In the genomic region with DNA sequence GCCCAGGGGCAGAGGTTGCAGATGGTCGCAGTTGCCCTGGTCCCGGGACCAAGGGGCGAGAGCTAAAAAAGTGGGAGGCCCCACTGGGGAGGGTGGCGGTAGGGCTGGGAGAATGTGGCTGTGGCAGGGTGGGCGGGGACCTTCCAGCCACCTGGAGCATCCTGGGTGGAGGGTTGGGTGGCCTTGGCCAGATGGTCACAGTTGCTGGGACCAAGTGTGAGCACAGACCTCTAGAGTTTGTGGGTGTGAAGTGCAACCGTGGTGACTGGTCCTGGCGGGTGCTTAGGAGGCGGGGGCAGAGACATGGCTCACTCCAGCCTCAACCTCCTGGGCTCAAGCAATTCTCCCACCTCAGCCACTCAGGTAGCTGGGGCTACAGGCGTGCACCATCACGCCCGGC, we compare ENCODE assay signal across 20 cellular contexts. TPM values are rescaled to one million over a fixed set of nuclear protein-coding genes. Genes with fewer than 3 reads are reported as not detected.
DNase-seq lines count a peak whose midpoint lies in the region; ATAC-seq and TF ChIP-seq lines count a peak whose summit lies in the region.
"Had no signal": no experiment of that assay in that cellular context is flagged by ENCODE, and none has a peak within 500 bp of the region (broad histone marks: within the 10 kb centered on the region; RNA-seq: fewer than 3 reads in every experiment).

No MANE protein-coding gene starts in this region.

- H3K4me3 Mint-ChIP-seq in activated CD4-positive, alpha-beta T cell treated with anti-CD3 and anti-CD28 coated beads, Interleukin-2, amount 10 ng/mL, durations not matched to agents 24 days and 14 days, result peak overlapping the region; percentile 60
- peak overlapping the region; percentile 80 for H3K4me3 Mint-ChIP-seq in activated T-helper 17 cell treated with anti-CD3 and anti-CD28 coated beads, Interleukin-2, amount 50 U/mL, for 72 hours

- H4K12ac ChIP-seq in trophoblast cell (ENCODE audit: low read depth, low read length), result no peak overlapping the region

- peak overlapping the region; percentile 54 for H2BK120ac ChIP-seq in trophoblast cell (ENCODE audit: insufficient read depth, low read length, poor library complexity)

- no peaks in the 10 kb centered on the region for H4K20me1 ChIP-seq in Karpas-422 (ENCODE audit: insufficient read depth, low read depth, low read length)

- no peaks in the 10 kb centered on the region for H3K9me2 ChIP-seq in Karpas-422 (replicated peaks; ENCODE audit: insufficient read depth, low read length)

- H3K79me2 ChIP-seq in Karpas-422 (ENCODE audit: low read length) (no peaks in the 10 kb centered on the region), trophoblast cell (ENCODE audit: control insufficient read depth, insufficient read depth, low read length, poor library complexity) (no peaks in the 10 kb centered on the region)
- H3K79me2 ChIP-seq: parathyroid adenoma had no signal

- no peaks in the 10 kb centered on the region for H3K36me3 ChIP-seq in Karpas-422 (ENCODE audit: insufficient read depth, low read length)
- H3K36me3 ChIP-seq in trophoblast cell (ENCODE audit: control insufficient read depth in 1 of 2, insufficient read depth in 2 of 2, low read length in 2 of 2), result no peaks in the 10 kb centered on the region
- H3K36me3 ChIP-seq: lower lobe of right lung had no signal

- no peak overlapping the region for H2AFZ ChIP-seq in Karpas-422 (ENCODE audit: low read length)
- H2AFZ ChIP-seq in trophoblast cell (ENCODE audit: insufficient read depth, low read length, poor library complexity), result no peak overlapping the region
- H2AFZ ChIP-seq: parathyroid adenoma had no signal

- H3K18ac ChIP-seq in trophoblast cell (ENCODE audit: low read length), result no peak overlapping the region

- no CpG with 5 or more reads among the region's 11 CpGs for WGBS in trophoblast cell (ENCODE audit: extremely low coverage, insufficient coverage, insufficient read length)

- H3K14ac ChIP-seq in trophoblast cell (ENCODE audit: low read length), result no peak overlapping the region

- H3K4me1 ChIP-seq in Karpas-422 (ENCODE audit: low read length), result peaks cover 18% of the 10 kb centered on the region
- H3K4me1 ChIP-seq in trophoblast cell (ENCODE audit: control insufficient read depth in 1 of 2, insufficient read depth in 2 of 2, low read length in 2 of 2), result peaks cover 13 to 14% of the 10 kb centered on the region in 2 experiments
- H3K4me1 ChIP-seq: parathyroid adenoma had no signal

- H3K9me3 Mint-ChIP-seq in activated CD4-positive, alpha-beta T cell treated with anti-CD3 and anti-CD28 coated beads, Interleukin-2, amount 10 ng/mL, durations not matched to agents 24 days and 14 days, result no peaks in the 10 kb centered on the region
- no peaks in the 10 kb centered on the region for H3K9me3 Mint-ChIP-seq in activated T-helper 17 cell treated with anti-CD3 and anti-CD28 coated beads, Interleukin-2, amount 50 U/mL, for 72 hours
- H3K9me3 Mint-ChIP-seq: activated T-cell treated with anti-CD3 and anti-CD28 coated beads, Interleukin-2, amount 50 U/mL, for 4 hours had no signal

- no peak overlapping the region for H3K4me2 ChIP-seq in Karpas-422 (ENCODE audit: low read depth, low read length, poor library complexity, severe bottlenecking)
- no peak overlapping the region for H3K4me2 ChIP-seq in trophoblast cell (ENCODE audit: low read length)

- DNase-seq in activated CD4-positive, alpha-beta T cell treated with anti-CD3 and anti-CD28 coated beads, Interleukin-2, amount 10 ng/mL, durations not matched to agents 24 days and 14 days, result no peak
- no peak for DNase-seq in activated CD4-positive, alpha-beta T cell treated with anti-CD3 and anti-CD28 coated beads for 1 hour
- DNase-seq in Karpas-422 (peak; percentile 59), trophoblast cell (no peak), omental fat pad (ENCODE audit: low spot score) (no peak)
- DNase-seq: activated CD4-positive, alpha-beta T cell treated with anti-CD3 and anti-CD28 coated beads for 48 hours; activated T-cell treated with anti-CD3 and anti-CD28 coated beads, Interleukin-2, amount 50 U/mL, for 4 hours; amniotic stem cell; CD4-positive, CD25-positive, alpha-beta regulatory T cell; central memory CD4-positive, alpha-beta T cell; head of caudate nucleus; lower lobe of right lung; NCI-H1694 treated with DMSO at 0.1 percent for 48 hours; NCI-H446; SHP77; stimulated activated CD4-positive, alpha-beta T cell treated with anti-CD3 and anti-CD28 coated beads, Interleukin-4, amount 100 ng/mL, for 24 hours had no signal

- H4K8ac ChIP-seq in trophoblast cell (ENCODE audit: low read depth, low read length), result no peak overlapping the region

- no peaks in the 10 kb centered on the region for H3K27me3 Mint-ChIP-seq in activated CD4-positive, alpha-beta T cell treated with anti-CD3 and anti-CD28 coated beads, Interleukin-2, amount 10 ng/mL, durations not matched to agents 24 days and 14 days
- no peaks in the 10 kb centered on the region for H3K27me3 Mint-ChIP-seq in activated T-helper 17 cell treated with anti-CD3 and anti-CD28 coated beads, Interleukin-2, amount 50 U/mL, for 72 hours
- H3K27me3 Mint-ChIP-seq: CD4-positive, CD25-positive, alpha-beta regulatory T cell had no signal

- ATAC-seq in activated T-helper 17 cell treated with anti-CD3 and anti-CD28 coated beads, Interleukin-2, amount 50 U/mL, for 72 hours (replicated peaks), result no peak
- ATAC-seq in GM18867 (IDR thresholded peaks at IDR 0.05; ENCODE audit: unreplicated experiment) (no peak), omental fat pad (ENCODE audit: low FRiP score) (no peak), GM21786 (IDR thresholded peaks at IDR 0.05; ENCODE audit: unreplicated experiment) (no peak)
- ATAC-seq: activated T-cell treated with anti-CD3 and anti-CD28 coated beads, Interleukin-2, amount 50 U/mL, for 4 hours; lower lobe of right lung had no signal

- H3K36me3 Mint-ChIP-seq in activated CD4-positive, alpha-beta T cell treated with anti-CD3 and anti-CD28 coated beads, Interleukin-2, amount 10 ng/mL, durations not matched to agents 24 days and 14 days (ENCODE audit: low read depth), result peaks cover 8% of the 10 kb centered on the region
- no peaks in the 10 kb centered on the region for H3K36me3 Mint-ChIP-seq in activated T-helper 17 cell treated with anti-CD3 and anti-CD28 coated beads, Interleukin-2, amount 50 U/mL, for 72 hours (ENCODE audit: low read depth)
- H3K36me3 Mint-ChIP-seq: CD4-positive, CD25-positive, alpha-beta regulatory T cell had no signal

- H3K27me3 ChIP-seq in Karpas-422 (ENCODE audit: low read length) (no peaks in the 10 kb centered on the region), trophoblast cell (ENCODE audit: insufficient read depth, low read length) (no peaks in the 10 kb centered on the region)

- H3K4me3 ChIP-seq in Karpas-422 (ENCODE audit: low read length), result no peak overlapping the region
- H3K4me3 ChIP-seq in trophoblast cell (ENCODE audit: low read depth, low read length), result no peak overlapping the region
- H3K4me3 ChIP-seq: lower lobe of right lung had no signal

- intact Hi-C loops in activated CD4-positive, alpha-beta T cell treated with anti-CD3 and anti-CD28 coated beads, Interleukin-2, amount 10 ng/mL, durations not matched to agents 24 days and 14 days (cut with micrococcal nuclease), result loop anchor here (10.0 kb wide), 1 partner anchor 76 kb away; the partner anchor contains the start of gene RABL6

- H3K4me1 Mint-ChIP-seq in activated CD4-positive, alpha-beta T cell treated with anti-CD3 and anti-CD28 coated beads, Interleukin-2, amount 10 ng/mL, durations not matched to agents 24 days and 14 days, result peaks cover 37% of the 10 kb centered on the region
- H3K4me1 Mint-ChIP-seq in activated T-helper 17 cell treated with anti-CD3 and anti-CD28 coated beads, Interleukin-2, amount 50 U/mL, for 72 hours, result peaks cover 12% of the 10 kb centered on the region

- H2BK12ac ChIP-seq in trophoblast cell (ENCODE audit: low read length), result no peak overlapping the region

- H4K91ac ChIP-seq in trophoblast cell (ENCODE audit: low read depth, low read length), result no peak overlapping the region

- no peak overlapping the region for H2AK5ac ChIP-seq in trophoblast cell (ENCODE audit: low read length)

- H3K27ac ChIP-seq in Karpas-422 (ENCODE audit: low read length) (no peak overlapping the region), trophoblast cell (ENCODE audit: low read depth, low read length) (no peak overlapping the region)
- H3K27ac ChIP-seq: parathyroid adenoma had no signal

- H3K23ac ChIP-seq in trophoblast cell (ENCODE audit: low read length), result no peak overlapping the region

- no peak overlapping the region for H2BK5ac ChIP-seq in trophoblast cell (ENCODE audit: low read depth, low read length, poor library complexity)

- H3K9me3 ChIP-seq in Karpas-422 (ENCODE audit: low read length) (no peaks in the 10 kb centered on the region), trophoblast cell (ENCODE audit: insufficient read depth, low read depth, low read length) (peaks cover 9% of the 10 kb centered on the region)
- H3K9me3 ChIP-seq: lower lobe of right lung had no signal

- no peaks in the 10 kb centered on the region for H3K79me1 ChIP-seq in trophoblast cell (ENCODE audit: low read length)

- H3K9ac ChIP-seq in Karpas-422 (ENCODE audit: low read length), result no peak overlapping the region
- H3K9ac ChIP-seq in trophoblast cell (ENCODE audit: low read length), result no peak overlapping the region
- H3K9ac ChIP-seq: parathyroid adenoma had no signal

- peak overlapping the region; percentile 72 for H3K27ac Mint-ChIP-seq in activated CD4-positive, alpha-beta T cell treated with anti-CD3 and anti-CD28 coated beads, Interleukin-2, amount 10 ng/mL, durations not matched to agents 24 days and 14 days
- H3K27ac Mint-ChIP-seq in activated T-helper 17 cell treated with anti-CD3 and anti-CD28 coated beads, Interleukin-2, amount 50 U/mL, for 72 hours, result no peak overlapping the region

- no peak for TF ChIP-seq CTCF in omental fat pad (IDR thresholded peaks at IDR 0.05)

- no peak overlapping the region for H3K4ac ChIP-seq in trophoblast cell (ENCODE audit: low read depth, low read length)

RNA-seq across cellular contexts. Expression of gene TRAF2, which starts 5.7 kb away (rescaled TPM):
- total RNA-seq in activated CD4-positive, alpha-beta T cell treated with anti-CD3 and anti-CD28 coated beads, Interleukin-2, amount 10 ng/mL, durations not matched to agents 24 days and 14 days, result 61.6 and 66.6 TPM in 2 replicates
- total RNA-seq in Karpas-422 (2014; rRNA removed; shearing (Covaris generic); ENCODE audit: low replicate concordance), result 6.3 and 11.3 TPM in 2 replicates
- 10 to 100 TPM; 54.4 to 56.8 TPM for total RNA-seq in activated T-helper 17 cell treated with anti-CD3 and anti-CD28 coated beads, Interleukin-2, amount 50 U/mL, for 72 hours
- 14.2 and 14.4 TPM in 2 replicates for polyA plus RNA-seq in trophoblast cell (2013)
- 1 to 10 TPM; 3.2 to 9.1 (median 5.1) TPM for total RNA-seq in omental fat pad

RNA-seq across cellular contexts. Expression of gene EDF1, which starts 14.5 kb away (rescaled TPM):
- total RNA-seq in activated CD4-positive, alpha-beta T cell treated with anti-CD3 and anti-CD28 coated beads, Interleukin-2, amount 10 ng/mL, durations not matched to agents 24 days and 14 days, result 378 and 380 TPM in 2 replicates
- 152 and 302 TPM in 2 replicates for total RNA-seq in Karpas-422 (2014; rRNA removed; shearing (Covaris generic); ENCODE audit: low replicate concordance)
- total RNA-seq in activated T-helper 17 cell treated with anti-CD3 and anti-CD28 coated beads, Interleukin-2, amount 50 U/mL, for 72 hours, result 100 to 1,000 TPM; 221 to 265 TPM
- polyA plus RNA-seq in trophoblast cell (2013), result 473 and 476 TPM in 2 replicates
- total RNA-seq in omental fat pad, result 100 to 1,000 TPM; 281 to 323 (median 308) TPM

RNA-seq across cellular contexts. Expression of gene MAMDC4, which starts 28.5 kb away (rescaled TPM):
- 24.7 and 30.1 TPM in 2 replicates for total RNA-seq in activated CD4-positive, alpha-beta T cell treated with anti-CD3 and anti-CD28 coated beads, Interleukin-2, amount 10 ng/mL, durations not matched to agents 24 days and 14 days
- total RNA-seq in Karpas-422 (2014; rRNA removed; shearing (Covaris generic); ENCODE audit: low replicate concordance), result 7.9 TPM in 2 replicates
- total RNA-seq in activated T-helper 17 cell treated with anti-CD3 and anti-CD28 coated beads, Interleukin-2, amount 50 U/mL, for 72 hours, result 10 to 100 TPM; 18.6 to 27.4 TPM
- 3.2 and 3.4 TPM in 2 replicates for polyA plus RNA-seq in trophoblast cell (2013)
- 1 to 10 TPM; 1.4 to 3.9 (median 1.7) TPM for total RNA-seq in omental fat pad

RNA-seq across cellular contexts. Expression of gene PHPT1, which starts 31.4 kb away (rescaled TPM):
- 134 and 145 TPM in 2 replicates for total RNA-seq in activated CD4-positive, alpha-beta T cell treated with anti-CD3 and anti-CD28 coated beads, Interleukin-2, amount 10 ng/mL, durations not matched to agents 24 days and 14 days
- total RNA-seq in Karpas-422 (2014; rRNA removed; shearing (Covaris generic); ENCODE audit: low replicate concordance), result 82.5 and 164 TPM in 2 replicates
- total RNA-seq in activated T-helper 17 cell treated with anti-CD3 and anti-CD28 coated beads, Interleukin-2, amount 50 U/mL, for 72 hours, result 100 to 1,000 TPM; 138 to 194 TPM
- polyA plus RNA-seq in trophoblast cell (2013), result 136 and 146 TPM in 2 replicates
- 10 to 100 TPM; 27.1 to 53.9 (median 40.9) TPM for total RNA-seq in omental fat pad

RNA-seq across cellular contexts. Expression of gene AJM1, which starts 38.4 kb away (rescaled TPM):
- 5.7 and 5.9 TPM in 2 replicates for total RNA-seq in activated CD4-positive, alpha-beta T cell treated with anti-CD3 and anti-CD28 coated beads, Interleukin-2, amount 10 ng/mL, durations not matched to agents 24 days and 14 days
- 1.9 and 5.0 TPM in 2 replicates for total RNA-seq in Karpas-422 (2014; rRNA removed; shearing (Covaris generic); ENCODE audit: low replicate concordance)
- total RNA-seq in activated T-helper 17 cell treated with anti-CD3 and anti-CD28 coated beads, Interleukin-2, amount 50 U/mL, for 72 hours, result 10 to 100 TPM in 1 of 2 donors, 1 to 10 TPM in 1; 4.3 to 12.9 TPM
- 1.1 and 1.2 TPM in 2 replicates for polyA plus RNA-seq in trophoblast cell (2013)
- total RNA-seq in omental fat pad, result 1 to 10 TPM in 1 of 4 donors, under 1 TPM in 3; 0.72 to 2.5 (median 0.78) TPM
